35 cellular contexts compared by ENCODE assay signal in genomic region chr3:54665201-54665600, GRCh38.
A peak's percentile ranks its signal among the peaks of the same experiment; 100 is the strongest.
DNase-seq lines count a peak whose midpoint lies in the region; FAIRE-seq and TF ChIP-seq lines count a peak whose summit lies in the region.
"Had no signal": no experiment of that assay in that cellular context is flagged by ENCODE, and none has a peak within 500 bp of the region (broad histone marks: within the 10 kb centered on the region; RNA-seq: fewer than 3 reads in every experiment).

No MANE protein-coding gene starts in this region.

- H3K36me3 ChIP-seq in Karpas-422 (ENCODE audit: insufficient read depth, low read length), result no peaks in the 10 kb centered on the region
- H3K36me3 ChIP-seq: BE2C; BLaER1; BLaER1 treated with 17β-estradiol and CSF1 and Interleukin-3, amounts not matched to agents 10 nM and 100 nM had no signal

- DNase-seq in putamen (ENCODE audit: low spot score), result peak; percentile 18
- peak; percentile 16 for DNase-seq in superior temporal gyrus (ENCODE audit: extremely low spot score)
- no peak for DNase-seq in NCI-H345 treated with DMSO at 0.1 percent for 48 hours (lab: John Stamatoyannopoulos, UW; ENCODE audit: unreplicated experiment)
- no peak for DNase-seq in Karpas-422
- DNase-seq in frontal cortex (ENCODE audit: low spot score in 2 of 2), result no peak
- DNase-seq: 8988T; ACHN; AML-193; BE2C; C1 segment of cervical spinal cord; Caco-2; Calu3; CD4-positive, alpha-beta memory T cell; CD4-positive, alpha-beta T cell; CD4-positive, CD25-positive, alpha-beta regulatory T cell; CD8-positive, alpha-beta memory T cell; CD8-positive, alpha-beta T cell; COR-L47; DMS 273 treated with DMSO at 0.1 percent for 48 hours; DMS153; DMS53; DMS79; DMS79 treated with DMSO at 0.1 percent for 48 hours; DND-41; EL had no signal

- H2AFZ ChIP-seq in Karpas-422 (ENCODE audit: low read length), result no peak overlapping the region

- 0 out of 2 replicates have a peak, but pooled peaks cover 4% of the 10 kb centered on the region for H3K27me3 ChIP-seq in Karpas-422 (ENCODE audit: low read length)
- H3K27me3 ChIP-seq: BE2C, BLaER1 had no signal

- H3K27me3 Mint-ChIP-seq in nephron (ENCODE audit: low read depth), result no peaks in the 10 kb centered on the region
- H3K27me3 Mint-ChIP-seq: B cell; CD4-positive, alpha-beta T cell; CD4-positive, CD25-positive, alpha-beta regulatory T cell had no signal

- H3K4me3 ChIP-seq in Karpas-422 (ENCODE audit: low read length), result no peak overlapping the region
- H3K4me3 ChIP-seq: A549; BLaER1; BLaER1 treated with 17β-estradiol and CSF1 and Interleukin-3, amounts not matched to agents 10 nM and 100 nM had no signal

- peak overlapping the region in 2 of 3 experiments; percentile 59 to 92 for H3K27ac Mint-ChIP-seq in nephron
- H3K27ac Mint-ChIP-seq: B cell; CD14-positive monocyte; CD4-positive, alpha-beta memory T cell; CD4-positive, alpha-beta T cell; CD4-positive, CD25-positive, alpha-beta regulatory T cell; CD8-positive, alpha-beta memory T cell; CD8-positive, alpha-beta T cell had no signal

- H3K9me2 ChIP-seq in Karpas-422 (replicated peaks; ENCODE audit: insufficient read depth, low read length), result no peaks in the 10 kb centered on the region

- H3K4me1 ChIP-seq in Karpas-422 (ENCODE audit: low read length), result no peaks in the 10 kb centered on the region
- H3K4me1 ChIP-seq: A549; BE2C; BLaER1; BLaER1 treated with 17β-estradiol and CSF1 and Interleukin-3, amounts not matched to agents 10 nM and 100 nM; Caco-2 had no signal

- no peaks in the 10 kb centered on the region for H3K9me3 ChIP-seq in Karpas-422 (ENCODE audit: low read length)
- H3K9me3 ChIP-seq: A549; BE2C; BLaER1; BLaER1 treated with 17β-estradiol and CSF1 and Interleukin-3, amounts not matched to agents 10 nM and 100 nM; Caco-2 had no signal

- peaks cover 67% of the 10 kb centered on the region for H3K4me1 Mint-ChIP-seq in nephron
- H3K4me1 Mint-ChIP-seq: B cell; CD14-positive monocyte; CD4-positive, alpha-beta memory T cell; CD4-positive, CD25-positive, alpha-beta regulatory T cell; CD8-positive, alpha-beta memory T cell had no signal

- no peak for FAIRE-seq in frontal cortex (lab: Jason Lieb, UNC)
- FAIRE-seq: A204.1, A549, D721Med had no signal

- no peaks in the 10 kb centered on the region for H3K36me3 Mint-ChIP-seq in nephron (ENCODE audit: low read depth)
- H3K36me3 Mint-ChIP-seq: CD14-positive monocyte; CD4-positive, alpha-beta memory T cell; CD4-positive, CD25-positive, alpha-beta regulatory T cell; CD8-positive, alpha-beta memory T cell; CD8-positive, alpha-beta T cell had no signal

- no peak overlapping the region for H3K27ac ChIP-seq in Karpas-422 (ENCODE audit: low read length)
- H3K27ac ChIP-seq: 22Rv1; A549; BLaER1; BLaER1 treated with 17β-estradiol and CSF1 and Interleukin-3, amounts not matched to agents 10 nM and 100 nM; C4-2B had no signal

- TF ChIP-seq CTCF in nephron (IDR thresholded peaks at IDR 0.05; ENCODE audit: unreplicated experiment in 3 of 3), result no peak

- no peaks in the 10 kb centered on the region for H3K9me3 Mint-ChIP-seq in nephron
- H3K9me3 Mint-ChIP-seq: CD4-positive, alpha-beta T cell; CD8-positive, alpha-beta T cell had no signal

- no peak overlapping the region for H3K9ac ChIP-seq in Karpas-422 (ENCODE audit: low read length)
- H3K9ac ChIP-seq: BLaER1; BLaER1 treated with 17β-estradiol and CSF1 and Interleukin-3, amounts not matched to agents 10 nM and 100 nM had no signal

- H3K4me3 Mint-ChIP-seq in nephron, result no peak overlapping the region
- H3K4me3 Mint-ChIP-seq: B cell; CD14-positive monocyte; CD4-positive, alpha-beta memory T cell; CD4-positive, alpha-beta T cell; CD4-positive, CD25-positive, alpha-beta regulatory T cell; CD8-positive, alpha-beta memory T cell; CD8-positive, alpha-beta T cell had no signal

- H3K79me2 ChIP-seq in Karpas-422 (ENCODE audit: low read length), result no peaks in the 10 kb centered on the region

- no peaks in the 10 kb centered on the region for H4K20me1 ChIP-seq in Karpas-422 (ENCODE audit: insufficient read depth, low read depth, low read length)
- H4K20me1 ChIP-seq: BLaER1; BLaER1 treated with 17β-estradiol and CSF1 and Interleukin-3, amounts not matched to agents 10 nM and 100 nM had no signal

- no peak overlapping the region for H3K4me2 ChIP-seq in Karpas-422 (ENCODE audit: low read depth, low read length, poor library complexity, severe bottlenecking)
- H3K4me2 ChIP-seq: A549; BLaER1; BLaER1 treated with 17β-estradiol and CSF1 and Interleukin-3, amounts not matched to agents 10 nM and 100 nM had no signal

Comparison
In these comparisons a context has a peak if more than half of its experiments do, and no peak if none do; other contexts are left out.
1. DNase-seq: peak in putamen (single experiment) and superior temporal gyrus (single experiment); none in NCI-H345 treated with DMSO at 0.1 percent for 48 hours (single experiment), Karpas-422 (single experiment) and frontal cortex (0 of 2).